15 cellular contexts compared by ENCODE assay signal in the genomic region with DNA sequence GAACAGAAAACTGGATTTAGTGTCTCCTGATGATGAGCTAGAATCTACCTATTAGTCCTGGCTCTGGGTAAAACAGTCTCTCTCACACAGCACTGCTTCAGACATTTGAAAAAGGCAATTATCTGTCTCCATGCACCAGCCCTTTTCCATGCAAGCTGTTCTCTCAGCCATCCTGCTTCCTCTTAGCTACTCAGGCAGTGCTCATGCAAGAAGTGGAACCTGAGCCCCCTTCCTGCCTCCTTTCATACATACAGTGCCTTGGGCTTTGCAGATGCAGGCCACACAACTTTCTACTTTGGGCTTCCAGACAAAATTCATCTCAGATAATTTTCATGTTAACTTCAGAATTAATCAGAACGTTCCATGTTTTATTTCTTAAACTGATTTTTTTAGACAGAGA.
DNase-seq lines count a peak whose midpoint lies in the region; ATAC-seq and TF ChIP-seq lines count a peak whose summit lies in the region.
"Had no signal": no experiment of that assay in that cellular context is flagged by ENCODE, and none has a peak within 500 bp of the region (broad histone marks: within the 10 kb centered on the region; RNA-seq: fewer than 3 reads in every experiment).

No MANE protein-coding gene starts in this region.

- no peak overlapping the region for H3K4me3 Mint-ChIP-seq in mesothelial cell of epicardium
- H3K4me3 Mint-ChIP-seq: CD4-positive, alpha-beta T cell had no signal

- H3K9me3 Mint-ChIP-seq in mesothelial cell of epicardium: no peaks in the 10 kb centered on the region
- H3K9me3 Mint-ChIP-seq: CD4-positive, alpha-beta T cell had no signal

- H3K27me3 Mint-ChIP-seq in mesothelial cell of epicardium (ENCODE audit: low read depth): no peaks in the 10 kb centered on the region
- H3K27me3 Mint-ChIP-seq: CD4-positive, alpha-beta T cell had no signal

- peak; percentile 83 for DNase-seq in DMS 273 (lab: John Stamatoyannopoulos, UW; ENCODE audit: unreplicated experiment)
- peak; percentile 53 for DNase-seq in G401 (ENCODE audit: low spot score)
- DNase-seq in NCI-H524 (lab: John Stamatoyannopoulos, UW): peak; percentile 67 to 87
- peak; percentile 35 for DNase-seq in left kidney (ENCODE audit: low read depth, low spot score)
- no peak for DNase-seq in lower leg skin (ENCODE audit: low spot score in 2 of 2)
- DNase-seq in mesothelial cell of epicardium (ENCODE audit: low spot score in 2 of 2, unreplicated experiment in 2 of 2): no peak
- DNase-seq: BE2C; CD4-positive, alpha-beta T cell; HCEC 1CT; NCI-H1105 treated with DMSO at 0.1 percent for 48 hours; NCI-H526; PC-9; T-helper 2 cell had no signal

- H3K4me3 ChIP-seq in lower leg skin (ENCODE audit: low read depth, poor library complexity, severe bottlenecking): no peak overlapping the region
- H3K4me3 ChIP-seq: PC-9, SJSA1 had no signal

- in situ Hi-C loops in G401 (cut with HindIII; ENCODE audit: low sequenced_read_pairs): no loop called here

- no peak overlapping the region for H3K27ac Mint-ChIP-seq in mesothelial cell of epicardium
- H3K27ac Mint-ChIP-seq: CD4-positive, alpha-beta T cell had no signal

- 93 to 94% methylated on average over 1 of the region's 1 CpG for WGBS in lower leg skin, 2 donors

- intact Hi-C loops in lower leg skin (cut with DNase I; ENCODE audit: low total_unique reads): no loop called here

- H3K4me1 Mint-ChIP-seq in mesothelial cell of epicardium: peaks cover 5% of the 10 kb centered on the region

- no peak for TF ChIP-seq POLR2A in lower leg skin (IDR thresholded peaks at IDR 0.05)

- peaks cover 5% of the 10 kb centered on the region for H3K36me3 Mint-ChIP-seq in mesothelial cell of epicardium

- ATAC-seq in HG02623 (IDR thresholded peaks at IDR 0.05; ENCODE audit: unreplicated experiment): no peak

- TF ChIP-seq CTCF in lower leg skin (IDR thresholded peaks at IDR 0.05): no peak
- no peak for TF ChIP-seq CTCF in mesothelial cell of epicardium (IDR thresholded peaks at IDR 0.05; ENCODE audit: unreplicated experiment)

Comparison
In these comparisons a context has a peak if more than half of its experiments do, and no peak if none do; other contexts are left out.
1. DNase-seq: peak in DMS 273 (single experiment), G401 (single experiment), NCI-H524 (2 of 2) and left kidney (single experiment); none in lower leg skin (0 of 2) and mesothelial cell of epicardium (0 of 2).